Comparison of ENCODE assay signal across 10 cellular contexts in genomic region chr3:122245513-122246174, GRCh38.
A peak's percentile ranks its signal among the peaks of the same experiment; 100 is the strongest.
DNase-seq lines count a peak whose midpoint lies in the region; ATAC-seq and TF ChIP-seq lines count a peak whose summit lies in the region.
"Had no signal": no experiment of that assay in that cellular context is flagged by ENCODE, and none has a peak within 500 bp of the region (broad histone marks: within the 10 kb centered on the region; RNA-seq: fewer than 3 reads in every experiment).

No MANE protein-coding gene starts in this region.

- peaks cover 14% of the 10 kb centered on the region for H3K4me1 Mint-ChIP-seq in activated naive CD8-positive, alpha-beta T cell treated with anti-CD3 and anti-CD28 coated beads, Interleukin-2, amount 10 ng/mL, durations not matched to agents 7 days and 5 days
- peaks cover 0 to 25% (median 8%) of the 10 kb centered on the region in 7 donors for H3K4me1 Mint-ChIP-seq in naive thymus-derived CD4-positive, alpha-beta T cell

- no peaks in the 10 kb centered on the region for H3K36me3 Mint-ChIP-seq in activated naive CD8-positive, alpha-beta T cell treated with anti-CD3 and anti-CD28 coated beads, Interleukin-2, amount 10 ng/mL, durations not matched to agents 7 days and 5 days
- no peaks in the 10 kb centered on the region for H3K36me3 Mint-ChIP-seq in naive thymus-derived CD4-positive, alpha-beta T cell

- no peak overlapping the region for H3K56ac ChIP-seq in IMR-90 (ENCODE audit: extremely low read depth, insufficient read depth, low read length)

- peaks cover 3% of the 10 kb centered on the region for H3K27me3 ChIP-seq in IMR-90 (ENCODE audit: control insufficient read depth, insufficient read depth, low read length)
- no peaks in the 10 kb centered on the region for H3K27me3 ChIP-seq in naive thymus-derived CD4-positive, alpha-beta T cell (ENCODE audit: control insufficient read depth in 2 of 2, insufficient read depth in 2 of 2, low read length in 2 of 2)
- H3K27me3 ChIP-seq in gastroesophageal sphincter: no peaks in the 10 kb centered on the region

- H3K27ac Mint-ChIP-seq in activated naive CD8-positive, alpha-beta T cell treated with anti-CD3 and anti-CD28 coated beads, Interleukin-2, amount 10 ng/mL, durations not matched to agents 7 days and 5 days: peak overlapping the region; percentile 61
- peak overlapping the region in 2 of 9 donors; percentile 38 to 56 for H3K27ac Mint-ChIP-seq in naive thymus-derived CD4-positive, alpha-beta T cell

- ATAC-seq in IMR-90 (ENCODE audit: low read depth) (peak; percentile 80), gastroesophageal sphincter (no peak)
- ATAC-seq in activated naive CD8-positive, alpha-beta T cell treated with anti-CD3 and anti-CD28 coated beads, Interleukin-2, amount 10 ng/mL, durations not matched to agents 7 days and 5 days (ENCODE audit: low read depth): no peak
- ATAC-seq in naive thymus-derived CD4-positive, alpha-beta T cell: peak; percentile 26

- peak; percentile 13 for DNase-seq in Daoy (ENCODE audit: low read depth)
- DNase-seq in IMR-90: peak; percentile 78
- DNase-seq in activated naive CD8-positive, alpha-beta T cell treated with anti-CD3 and anti-CD28 coated beads, Interleukin-2, amount 10 ng/mL, durations not matched to agents 7 days and 5 days: no peak
- no peak for DNase-seq in naive thymus-derived CD4-positive, alpha-beta T cell
- DNase-seq in GM19240 (ENCODE audit: insufficient read length, low spot score): no peak
- DNase-seq in COR-L47 (lab: John Stamatoyannopoulos, UW): no peak
- DNase-seq in SHP77 (lab: John Stamatoyannopoulos, UW): no peak
- DNase-seq: activated gamma-delta T cell treated with Interleukin-2 at 50 U/mL for 16 hours, NCI-H1092 treated with DMSO at 0.1 percent for 48 hours had no signal

- H2BK15ac ChIP-seq in IMR-90 (ENCODE audit: low read depth, low read length): peak overlapping the region; percentile 77; the same call in 1 of the 3 replicates

- peak overlapping the region; percentile 95; the same call in 1 of the 2 replicates for H3K4me2 ChIP-seq in IMR-90 (ENCODE audit: low read depth, low read length)

- H3K23ac ChIP-seq in IMR-90 (ENCODE audit: low read depth, low read length): no peak overlapping the region

- H3K9ac ChIP-seq in IMR-90 (ENCODE audit: low read depth, low read length): no peak overlapping the region

- BruUV-seq in IMR-90 (replicated peaks; lab: Mats Ljungman, UMichigan): no TSS peak

- H3K27ac ChIP-seq in IMR-90 (ENCODE audit: insufficient read depth, low read length): no peak overlapping the region
- no peak overlapping the region for H3K27ac ChIP-seq in naive thymus-derived CD4-positive, alpha-beta T cell (ENCODE audit: low read depth, low read length)
- H3K27ac ChIP-seq in gastroesophageal sphincter: no peak overlapping the region

- TF ChIP-seq RAD21 in IMR-90 (IDR thresholded peaks at IDR 0.05; ENCODE audit: low read length): no peak

- peaks cover 22% of the 10 kb centered on the region for H3K27me3 Mint-ChIP-seq in activated naive CD8-positive, alpha-beta T cell treated with anti-CD3 and anti-CD28 coated beads, Interleukin-2, amount 10 ng/mL, durations not matched to agents 7 days and 5 days
- H3K27me3 Mint-ChIP-seq in naive thymus-derived CD4-positive, alpha-beta T cell: peaks cover 15 to 44% (median 26%) of the 10 kb centered on the region in 5 donors

- no peak for TF ChIP-seq POLR2A in IMR-90 (IDR thresholded peaks at IDR 0.05; ENCODE audit: low read depth, low read length)
- TF ChIP-seq POLR2A in gastroesophageal sphincter (IDR thresholded peaks at IDR 0.05): no peak

- dilution Hi-C loops in IMR-90 (cut with HindIII; ENCODE audit: low sequenced_read_pairs, unreplicated experiment): no loop called here

- H4K5ac ChIP-seq in IMR-90 (ENCODE audit: low read depth, low read length): no peak overlapping the region

- no peaks in the 10 kb centered on the region for H3K79me1 ChIP-seq in IMR-90 (ENCODE audit: low read depth in 1 of 2, low read length in 2 of 2)

- no peak for TF ChIP-seq EP300 in gastroesophageal sphincter (IDR thresholded peaks at IDR 0.05)

- no peaks in the 10 kb centered on the region for H3K9me3 ChIP-seq in IMR-90 (ENCODE audit: control insufficient read depth, insufficient read depth, low read length)
- H3K9me3 ChIP-seq in naive thymus-derived CD4-positive, alpha-beta T cell (ENCODE audit: control insufficient read depth in 2 of 3, low read length in 3 of 3): no peaks in the 10 kb centered on the region
- no peaks in the 10 kb centered on the region for H3K9me3 ChIP-seq in gastroesophageal sphincter

- WGBS in IMR-90 (ENCODE audit: extremely low coverage in 2 of 2, insufficient read length in 1 of 2), 2 experiments: no CpG with 5 or more reads among the region's 7 CpGs
- 41 to 52% methylated on average over 7 of the region's 7 CpGs for WGBS in gastroesophageal sphincter (ENCODE audit: low coverage in 1 of 2), 2 donors

- peak overlapping the region in 1 of 2 experiments; percentile 61; a peak in 1 of 4 replicates for H4K8ac ChIP-seq in IMR-90 (ENCODE audit: low read depth in 2 of 2, low read length in 2 of 2)

- CTCF ChIA-PET in IMR-90 (lab: Yijun Ruan, JAX): interaction anchor here (1.0 to 1.7 kb wide), 2 partner anchors 13 to 188 kb away, joined by 3 to 5 read pairs; no protein-coding TSS in a partner anchor
- CTCF ChIA-PET in naive thymus-derived CD4-positive, alpha-beta T cell (lab: Charles Lee): no interaction called here

- POLR2A ChIA-PET in IMR-90 (lab: Charles Lee; ENCODE audit: unreplicated experiment): no interaction called here
- POLR2A ChIA-PET in activated naive CD8-positive, alpha-beta T cell treated with anti-CD3 and anti-CD28 coated beads, Interleukin-2, amount 10 ng/mL, durations not matched to agents 7 days and 5 days (lab: Charles Lee): no interaction called here
- POLR2A ChIA-PET in naive thymus-derived CD4-positive, alpha-beta T cell (lab: Charles Lee): no interaction called here

- H3K36me3 ChIP-seq in IMR-90 (ENCODE audit: control insufficient read depth, insufficient read depth, low read length) (no peaks in the 10 kb centered on the region), gastroesophageal sphincter (no peaks in the 10 kb centered on the region)
- no peaks in the 10 kb centered on the region for H3K36me3 ChIP-seq in naive thymus-derived CD4-positive, alpha-beta T cell (ENCODE audit: control insufficient read depth in 2 of 3, insufficient read depth in 3 of 3, low read length in 3 of 3)

- peaks cover 2% of the 10 kb centered on the region for H3K9me3 Mint-ChIP-seq in activated naive CD8-positive, alpha-beta T cell treated with anti-CD3 and anti-CD28 coated beads, Interleukin-2, amount 10 ng/mL, durations not matched to agents 7 days and 5 days
- H3K9me3 Mint-ChIP-seq in naive thymus-derived CD4-positive, alpha-beta T cell: peaks cover 0 to 1% (median 0%) of the 10 kb centered on the region in 11 donors

- peaks cover 10% of the 10 kb centered on the region for H3K4me1 ChIP-seq in IMR-90 (ENCODE audit: control insufficient read depth, insufficient read depth, low read length)
- H3K4me1 ChIP-seq in naive thymus-derived CD4-positive, alpha-beta T cell (ENCODE audit: control insufficient read depth in 2 of 2, insufficient read depth in 2 of 2, low read length in 2 of 2): no peaks in the 10 kb centered on the region
- no peaks in the 10 kb centered on the region for H3K4me1 ChIP-seq in gastroesophageal sphincter

- H4K20me1 ChIP-seq in IMR-90 (ENCODE audit: insufficient read depth, low read length): no peaks in the 10 kb centered on the region

- H2AK5ac ChIP-seq in IMR-90 (ENCODE audit: low read depth, low read length): no peak overlapping the region

- peak overlapping the region; percentile 78 for H2BK5ac ChIP-seq in IMR-90 (ENCODE audit: low read depth, low read length, poor library complexity, severe bottlenecking)

- peak overlapping the region; percentile 76 for H3K4me3 Mint-ChIP-seq in activated naive CD8-positive, alpha-beta T cell treated with anti-CD3 and anti-CD28 coated beads, Interleukin-2, amount 10 ng/mL, durations not matched to agents 7 days and 5 days
- peak overlapping the region; percentile 29 to 81 (median 61) for H3K4me3 Mint-ChIP-seq in naive thymus-derived CD4-positive, alpha-beta T cell

- H3K14ac ChIP-seq in IMR-90 (replicated peaks; ENCODE audit: low read depth, low read length): no peak overlapping the region

- H2AFZ ChIP-seq in IMR-90 (replicated peaks; ENCODE audit: low read length, poor library complexity): no peak overlapping the region

- H2AK9ac ChIP-seq in IMR-90 (replicated peaks; ENCODE audit: low read depth, low read length, poor library complexity): no peak overlapping the region

- peak overlapping the region; percentile 80; the same call in 1 of the 2 replicates for H2BK20ac ChIP-seq in IMR-90 (ENCODE audit: low read depth, low read length)

- H3K18ac ChIP-seq in IMR-90 (ENCODE audit: low read depth, low read length): peak overlapping the region; percentile 1; the same call in 1 of the 2 replicates

- H3K4me3 ChIP-seq in IMR-90 (ENCODE audit: insufficient read depth, low read depth, low read length): peak overlapping the region; percentile 17; the same call in 1 of the 2 replicates
- H3K4me3 ChIP-seq in naive thymus-derived CD4-positive, alpha-beta T cell (ENCODE audit: low read length): peak overlapping the region; percentile 29
- no peak overlapping the region for H3K4me3 ChIP-seq in gastroesophageal sphincter

- peak overlapping the region; percentile 33; the same call in 1 of the 2 replicates for H3K4ac ChIP-seq in IMR-90 (ENCODE audit: low read depth, low read length)

- in situ Hi-C loops in IMR-90 (cut with MboI; ENCODE audit: low sequenced_read_pairs): no loop called here

- peaks cover 7% of the 10 kb centered on the region; the same call in 1 of the 2 replicates for H3K9me1 ChIP-seq in IMR-90 (ENCODE audit: insufficient read depth, low read length)

- H4K91ac ChIP-seq in IMR-90 (ENCODE audit: insufficient read depth, low read depth, low read length): peak overlapping the region; percentile 38; the same call in 1 of the 2 replicates

- intact Hi-C loops in IMR-90 (cut with micrococcal nuclease): no loop called here
- intact Hi-C loops in naive thymus-derived CD4-positive, alpha-beta T cell (cut with micrococcal nuclease): no loop called here

- TF ChIP-seq CTCF in IMR-90 (conservative IDR thresholded peaks at IDR 0.05; ENCODE audit: low read depth, low read length) (no peak), gastroesophageal sphincter (IDR thresholded peaks at IDR 0.05) (no peak)

- H2BK120ac ChIP-seq in IMR-90 (ENCODE audit: low read depth, low read length): peak overlapping the region; percentile 69; the same call in 1 of the 2 replicates

TF ChIP-seq in IMR-90, 13 proteins besides CTCF, POLR2A, EP300 and RAD21:
- TF ChIP-seq MXI1 (IDR thresholded peaks at IDR 0.05; ENCODE audit: borderline replicate concordance, low read depth, low read length): no peak
- peak; percentile 66 for TF ChIP-seq CEBPB (IDR thresholded peaks at IDR 0.05; ENCODE audit: low read depth, low read length)
- peak; percentile 48; the same call in 1 of the 2 replicates for TF ChIP-seq BHLHE40 (IDR thresholded peaks at IDR 0.05; ENCODE audit: low read depth, low read length)
- TF ChIP-seq NFE2L2 (IDR thresholded peaks at IDR 0.05; ENCODE audit: low read depth, low read length): no peak
- peak; percentile 35; the same call in 1 of the 2 replicates for TF ChIP-seq FOS (IDR thresholded peaks at IDR 0.05; ENCODE audit: low read depth, low read length)

Comparison
In these comparisons a context has a peak if more than half of its experiments do, and no peak if none do; other contexts are left out.
1. DNase-seq: peak in Daoy (single experiment) and IMR-90 (single experiment); none in activated naive CD8-positive, alpha-beta T cell treated with anti-CD3 and anti-CD28 coated beads, Interleukin-2, amount 10 ng/mL, durations not matched to agents 7 days and 5 days (single experiment), naive thymus-derived CD4-positive, alpha-beta T cell (0 of 9), GM19240 (single experiment), COR-L47 (single experiment) and SHP77 (0 of 2).
2. ATAC-seq: peak in IMR-90 (single experiment) and naive thymus-derived CD4-positive, alpha-beta T cell (single experiment); none in activated naive CD8-positive, alpha-beta T cell treated with anti-CD3 and anti-CD28 coated beads, Interleukin-2, amount 10 ng/mL, durations not matched to agents 7 days and 5 days (single experiment) and gastroesophageal sphincter (single experiment).
3. H3K4me3 ChIP-seq: peak in IMR-90 (single experiment) and naive thymus-derived CD4-positive, alpha-beta T cell (single experiment); none in gastroesophageal sphincter (0 of 2).